ENCODE assay signal across 9 cellular contexts in genomic region chr15:41892621-41893421, GRCh38. TPM values are rescaled to one million over a fixed set of nuclear protein-coding genes. Genes with fewer than 3 reads are reported as not detected.
A peak's percentile ranks its signal among the peaks of the same experiment; 100 is the strongest.
DNase-seq lines count a peak whose midpoint lies in the region; ATAC-seq and TF ChIP-seq lines count a peak whose summit lies in the region.
"Had no signal": no experiment of that assay in that cellular context is flagged by ENCODE, and none has a peak within 500 bp of the region (broad histone marks: within the 10 kb centered on the region; RNA-seq: fewer than 3 reads in every experiment).

No MANE protein-coding gene starts in this region.

- peak overlapping the region; percentile 80 for H3K27ac ChIP-seq in CD4-positive, alpha-beta memory T cell (ENCODE audit: low read depth, low read length)

- peaks cover 21 to 77% (median 48%) of the 10 kb centered on the region in 4 donors for H3K4me1 Mint-ChIP-seq in CD4-positive, alpha-beta memory T cell
- peaks cover 31% of the 10 kb centered on the region for H3K4me1 Mint-ChIP-seq in activated naive CD8-positive, alpha-beta T cell treated with anti-CD3 and anti-CD28 coated beads, Interleukin-2, amount 50 U/mL, for 24 hours

- no peaks in the 10 kb centered on the region for H3K36me3 ChIP-seq in CD4-positive, alpha-beta memory T cell (ENCODE audit: insufficient read depth, low read length)

- CTCF ChIA-PET in CD4-positive, alpha-beta memory T cell (lab: Charles Lee; ENCODE audit: partially characterized antibody), result interaction anchor here (0.8 to 5.9 kb wide), 5 partner anchors 11 to 120 kb away, joined by 3 to 49 read pairs (median 16); partner anchors contain the start of gene MAPKBP1

- peaks cover 0 to 1% (median 0%) of the 10 kb centered on the region in 8 donors for H3K9me3 Mint-ChIP-seq in CD4-positive, alpha-beta memory T cell
- no peaks in the 10 kb centered on the region for H3K9me3 Mint-ChIP-seq in activated naive CD8-positive, alpha-beta T cell treated with anti-CD3 and anti-CD28 coated beads, Interleukin-2, amount 50 U/mL, for 24 hours

- POLR2A ChIA-PET in CD4-positive, alpha-beta memory T cell (lab: Charles Lee; ENCODE audit: partially characterized antibody), result interaction anchor here (1.1 to 4.1 kb wide), 13 partner anchors 8 to 121 kb away, joined by 3 to 25 read pairs (median 5); partner anchors contain the start of genes EHD4, JMJD7 and MAPKBP1

- no peak for ATAC-seq in activated naive CD8-positive, alpha-beta T cell treated with anti-CD3 and anti-CD28 coated beads, Interleukin-2, amount 50 U/mL, for 24 hours
- no peak for ATAC-seq in HG03135 (IDR thresholded peaks at IDR 0.05; ENCODE audit: unreplicated experiment)
- ATAC-seq in GM18907 (IDR thresholded peaks at IDR 0.05; ENCODE audit: unreplicated experiment), result no peak
- no peak for ATAC-seq in GM18505 (IDR thresholded peaks at IDR 0.05; ENCODE audit: unreplicated experiment)
- ATAC-seq: Panc1 had no signal

- no peaks in the 10 kb centered on the region for H3K27me3 ChIP-seq in CD4-positive, alpha-beta memory T cell (ENCODE audit: insufficient read depth, low read length)
- no peaks in the 10 kb centered on the region for H3K27me3 ChIP-seq in mononuclear cell (ENCODE audit: insufficient read depth, low read length)

- peak overlapping the region; percentile 30 to 72 (median 65) for H3K4me3 Mint-ChIP-seq in CD4-positive, alpha-beta memory T cell
- H3K4me3 Mint-ChIP-seq in activated naive CD8-positive, alpha-beta T cell treated with anti-CD3 and anti-CD28 coated beads, Interleukin-2, amount 50 U/mL, for 24 hours, result peak overlapping the region; percentile 8

- peak overlapping the region; percentile 91 to 99 (median 97) for H3K27ac Mint-ChIP-seq in CD4-positive, alpha-beta memory T cell
- no peak overlapping the region for H3K27ac Mint-ChIP-seq in activated naive CD8-positive, alpha-beta T cell treated with anti-CD3 and anti-CD28 coated beads, Interleukin-2, amount 50 U/mL, for 24 hours

- peaks cover 0 to 13% of the 10 kb centered on the region in 2 donors for H3K36me3 Mint-ChIP-seq in CD4-positive, alpha-beta memory T cell
- no peaks in the 10 kb centered on the region for H3K36me3 Mint-ChIP-seq in activated naive CD8-positive, alpha-beta T cell treated with anti-CD3 and anti-CD28 coated beads, Interleukin-2, amount 50 U/mL, for 24 hours (ENCODE audit: low read depth)

- peak overlapping the region in 1 of 2 donors; percentile 12 for H3K4me3 ChIP-seq in CD4-positive, alpha-beta memory T cell (ENCODE audit: low read length in 2 of 2)
- H3K4me3 ChIP-seq in mononuclear cell (ENCODE audit: low read length), result peak overlapping the region; percentile 3

- peak in 4 of 5 donors; percentile 29 to 48 (median 38) for DNase-seq in CD4-positive, alpha-beta memory T cell
- peak; percentile 12 for DNase-seq in NCI-H2029 treated with DMSO at 0.1 percent for 48 hours (lab: John Stamatoyannopoulos, UW)
- peak; percentile 13 for DNase-seq in activated naive CD8-positive, alpha-beta T cell treated with anti-CD3 and anti-CD28 coated beads, Interleukin-2, amount 50 U/mL, for 24 hours
- DNase-seq in NCI-H526 (lab: John Stamatoyannopoulos, UW), result no peak

- peaks cover 52% of the 10 kb centered on the region for H3K4me1 ChIP-seq in CD4-positive, alpha-beta memory T cell (ENCODE audit: insufficient read depth, low read length)
- H3K4me1 ChIP-seq in mononuclear cell (ENCODE audit: insufficient read depth, low read length), result peaks cover 47% of the 10 kb centered on the region

- no peaks in the 10 kb centered on the region for H3K9me3 ChIP-seq in CD4-positive, alpha-beta memory T cell (ENCODE audit: control insufficient read depth in 1 of 2, low read length in 2 of 2)
- no peaks in the 10 kb centered on the region for H3K9me3 ChIP-seq in mononuclear cell (ENCODE audit: low read depth, low read length)

- intact Hi-C loops in CD4-positive, alpha-beta memory T cell (cut with micrococcal nuclease), result no loop called here

- no peaks in the 10 kb centered on the region for H3K27me3 Mint-ChIP-seq in CD4-positive, alpha-beta memory T cell
- H3K27me3 Mint-ChIP-seq in activated naive CD8-positive, alpha-beta T cell treated with anti-CD3 and anti-CD28 coated beads, Interleukin-2, amount 50 U/mL, for 24 hours, result no peaks in the 10 kb centered on the region

- TF ChIP-seq POLR2A in GM18505 (IDR thresholded peaks at IDR 0.05; ENCODE audit: borderline replicate concordance, extremely low read depth, insufficient read depth, insufficient read length), result no peak

RNA-seq across cellular contexts. Expression of gene SPTBN5, which starts 1.0 kb away (rescaled TPM):
- total RNA-seq in CD4-positive, alpha-beta memory T cell, result 1 to 10 TPM; 2.4 to 2.7 TPM
- polyA plus RNA-seq in CD4-positive, alpha-beta memory T cell, result under 1 TPM in 1 of 2 donors, not detected in 1; 0.03 TPM
- total RNA-seq in mononuclear cell, result 0.31 TPM

RNA-seq across cellular contexts. Expression of gene PLA2G4B, which starts 54.2 kb away (rescaled TPM):
- total RNA-seq in CD4-positive, alpha-beta memory T cell, result 10 to 100 TPM; 64.5 to 64.9 TPM
- polyA plus RNA-seq in CD4-positive, alpha-beta memory T cell, result 1 to 10 TPM; 1.5 to 2.8 TPM
- total RNA-seq in mononuclear cell, result 4.2 TPM

Comparison
In these comparisons a context has a peak if more than half of its experiments do, and no peak if none do; other contexts are left out.
1. DNase-seq: peak in CD4-positive, alpha-beta memory T cell (4 of 5), NCI-H2029 treated with DMSO at 0.1 percent for 48 hours (single experiment) and activated naive CD8-positive, alpha-beta T cell treated with anti-CD3 and anti-CD28 coated beads, Interleukin-2, amount 50 U/mL, for 24 hours (single experiment); none in NCI-H526 (0 of 2).
2. RNA of gene PLA2G4B, which starts 54.2 kb away (total RNA-seq): 64.5 to 64.9 TPM in CD4-positive, alpha-beta memory T cell; 4.2 TPM in mononuclear cell (single experiment); every median in the first group is over 10 times any median in the second.